ENCODE assay signal across 12 cellular contexts in the genomic region with DNA sequence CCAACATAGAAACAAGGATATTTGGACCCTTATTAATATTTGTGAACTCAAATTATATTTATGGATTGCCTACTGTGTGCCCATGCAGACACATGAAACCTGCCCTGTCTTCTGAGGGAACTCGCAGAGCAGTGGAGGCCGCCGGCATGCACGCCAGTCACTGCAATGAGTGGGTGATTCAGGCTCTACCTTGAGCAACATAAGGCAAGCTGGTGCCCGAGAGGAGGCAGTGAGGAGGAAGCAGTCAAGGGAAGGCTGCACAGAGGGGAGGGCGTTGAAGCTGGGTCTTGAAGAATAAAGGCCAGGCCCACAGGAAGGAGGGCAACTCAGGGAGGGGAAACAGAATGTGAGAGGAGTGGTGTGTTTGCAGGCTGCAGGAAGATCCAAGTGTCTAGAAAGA. TPM values are rescaled to one million over a fixed set of nuclear protein-coding genes. Genes with fewer than 3 reads are reported as not detected.
DNase-seq lines count a peak whose midpoint lies in the region; ATAC-seq, FAIRE-seq and TF ChIP-seq lines count a peak whose summit lies in the region.
"Had no signal": no experiment of that assay in that cellular context is flagged by ENCODE, and none has a peak within 500 bp of the region (broad histone marks: within the 10 kb centered on the region; RNA-seq: fewer than 3 reads in every experiment).

No MANE protein-coding gene starts in this region.

- TF ChIP-seq POLR2A in HCT116 (IDR thresholded peaks at IDR 0.05; ENCODE audit: borderline replicate concordance, extremely low read depth, insufficient read depth, insufficient read length) (no peak), endothelial cell of umbilical vein (IDR thresholded peaks at IDR 0.05; ENCODE audit: low read depth, low read length) (no peak)

- H3K9ac ChIP-seq in HCT116 (ENCODE audit: low read length) = no peak overlapping the region
- no peak overlapping the region for H3K9ac ChIP-seq in endothelial cell of umbilical vein (replicated peaks; ENCODE audit: extremely low read depth, insufficient read depth, low read length)
- H3K9ac ChIP-seq in colonic mucosa (ENCODE audit: low read depth in 2 of 2, low read length in 2 of 2) = no peak overlapping the region

- no peak for TF ChIP-seq RAD21 in HCT116 (IDR thresholded peaks at IDR 0.05; ENCODE audit: low read depth)

- no peaks in the 10 kb centered on the region for H3K79me2 ChIP-seq in HCT116 (ENCODE audit: insufficient read depth, low read length)
- H3K79me2 ChIP-seq in endothelial cell of umbilical vein (ENCODE audit: control insufficient read depth, insufficient read depth, low read length) = no peaks in the 10 kb centered on the region

- H3K4me3 ChIP-seq in HCT116 (replicated peaks in 1 of 2; ENCODE audit: low read depth in 1 of 2, low read length in 2 of 2) = no peak overlapping the region
- no peak overlapping the region for H3K4me3 ChIP-seq in endothelial cell of umbilical vein (replicated peaks in 1 of 3; ENCODE audit: insufficient read depth in 1 of 3, low read depth in 1 of 3, low read length in 3 of 3)
- H3K4me3 ChIP-seq in colonic mucosa = no peak overlapping the region
- H3K4me3 ChIP-seq: pancreas, uterus had no signal

- no peaks in the 10 kb centered on the region for H3K9me1 ChIP-seq in endothelial cell of umbilical vein (replicated peaks; ENCODE audit: control insufficient read depth, extremely low read depth, insufficient read depth, low read length)

- peaks cover 0 to 16% of the 10 kb centered on the region in 2 experiments; a peak in 2 of 4 replicates for H3K4me1 ChIP-seq in HCT116 (ENCODE audit: control insufficient read depth in 1 of 2, insufficient read depth in 2 of 2, low read length in 2 of 2)
- H3K4me1 ChIP-seq in endothelial cell of umbilical vein (ENCODE audit: control insufficient read depth, extremely low read depth, insufficient read depth, low read length) = peaks cover 11% of the 10 kb centered on the region
- no peaks in the 10 kb centered on the region for H3K4me1 ChIP-seq in colonic mucosa
- H3K4me1 ChIP-seq: uterus had no signal

- POLR2A ChIA-PET in HCT116 (lab: Charles Lee) (no interaction called here), endothelial cell of umbilical vein (lab: Charles Lee) (no interaction called here)

- CTCF ChIA-PET in HCT116 (lab: Charles Lee) = no interaction called here
- CTCF ChIA-PET in endothelial cell of umbilical vein (lab: Charles Lee) = no interaction called here

- no peaks in the 10 kb centered on the region for H3K9me3 ChIP-seq in HCT116 (ENCODE audit: control insufficient read depth in 1 of 2, insufficient read depth in 1 of 2, low read depth in 1 of 2, low read length in 2 of 2)
- no peaks in the 10 kb centered on the region for H3K9me3 ChIP-seq in endothelial cell of umbilical vein (replicated peaks; ENCODE audit: control insufficient read depth, insufficient read depth, low read length)
- no peaks in the 10 kb centered on the region for H3K9me3 ChIP-seq in colonic mucosa
- H3K9me3 ChIP-seq: pancreas, uterus had no signal

- no peak for FAIRE-seq in endothelial cell of umbilical vein (lab: Jason Lieb, UNC)
- FAIRE-seq: pancreas had no signal

- intact Hi-C loops in HCT116 (cut with micrococcal nuclease) = loop anchor here (10.0 kb wide), 1 partner anchor 195 kb away; no protein-coding TSS in a partner anchor
- intact Hi-C loops in endothelial cell of umbilical vein (cut with micrococcal nuclease) = loop anchor here (5.0 kb wide), 3 partner anchors 177 to 917 kb away; a partner anchor contains a TSS
- intact Hi-C loops in colonic mucosa (cut with DNase I) = no loop called here

- RAD21 ChIA-PET in HCT116 (lab: Charles Lee; ENCODE audit: low non-redundant PET in 1 of 2, low total read pairs in 2 of 2, uncharacterized antibody in 2 of 2, unreplicated experiment in 2 of 2) = no interaction called here

- dilution Hi-C loops in endothelial cell of umbilical vein (cut with MboI; ENCODE audit: extremely low pct_ligation_motif_present, low sequenced_read_pairs) = no loop called here

- H3K9me2 ChIP-seq in HCT116 (ENCODE audit: insufficient read depth) = no peaks in the 10 kb centered on the region

- TF ChIP-seq CTCF in HCT116 (IDR thresholded peaks at IDR 0.05 in 2 of 3, conservative IDR thresholded peaks at IDR 0.05 in 1 of 3; ENCODE audit: borderline replicate concordance in 1 of 3, insufficient read depth in 1 of 3, low read depth in 2 of 3, low read length in 2 of 3) (no peak), endothelial cell of umbilical vein (IDR thresholded peaks at IDR 0.05; ENCODE audit: extremely low read depth in 1 of 2, insufficient read depth in 1 of 2, low read depth in 1 of 2, low read length in 2 of 2) (peak in 1 of 2 donors; percentile 10), colonic mucosa (IDR thresholded peaks at IDR 0.05) (no peak)

- ATAC-seq in HCT116 = no peak
- ATAC-seq: pancreas had no signal

- H2AFZ ChIP-seq in HCT116 (ENCODE audit: low read depth, low read length, poor library complexity, severe bottlenecking) (peak overlapping the region; percentile 94), endothelial cell of umbilical vein (ENCODE audit: low read depth, low read length) (peak overlapping the region; percentile 64)

- H3K36me3 ChIP-seq in HCT116 (ENCODE audit: control insufficient read depth in 1 of 2, insufficient read depth in 2 of 2, low read length in 2 of 2) = no peaks in the 10 kb centered on the region
- no peaks in the 10 kb centered on the region for H3K36me3 ChIP-seq in endothelial cell of umbilical vein (ENCODE audit: control insufficient read depth in 2 of 2, extremely low read depth in 1 of 2, insufficient read depth in 2 of 2, low read length in 2 of 2)
- H3K36me3 ChIP-seq in colonic mucosa = no peaks in the 10 kb centered on the region
- H3K36me3 ChIP-seq: pancreas, uterus had no signal

- BruUV-seq in HCT116 (replicated peaks; lab: Mats Ljungman, UMichigan) (no TSS peak), endothelial cell of umbilical vein (replicated peaks; lab: Mats Ljungman, UMichigan) (no TSS peak)

- H3K4me2 ChIP-seq in HCT116 (ENCODE audit: low read length) (no peak overlapping the region), endothelial cell of umbilical vein (ENCODE audit: insufficient read depth, low read length) (no peak overlapping the region)

- H4K20me1 ChIP-seq in HCT116 (ENCODE audit: insufficient read depth) = no peaks in the 10 kb centered on the region
- H4K20me1 ChIP-seq in endothelial cell of umbilical vein (replicated peaks; ENCODE audit: control insufficient read depth, extremely low read depth, insufficient read depth, low read length) = no peaks in the 10 kb centered on the region

- no peak overlapping the region for H3K27ac ChIP-seq in HCT116 (ENCODE audit: low read depth, low read length)
- no peak overlapping the region for H3K27ac ChIP-seq in endothelial cell of umbilical vein (ENCODE audit: insufficient read depth, low read depth, low read length)
- H3K27ac ChIP-seq in colonic mucosa = no peak overlapping the region
- H3K27ac ChIP-seq: pancreas, uterus had no signal

- peak; percentile 3 for DNase-seq in A172 (ENCODE audit: low spot score)
- DNase-seq in HCT116 (ENCODE audit: low read depth, low spot score) = no peak
- DNase-seq in SK-N-DZ (ENCODE audit: low spot score) = peak; percentile 34
- peak; percentile 68 for DNase-seq in endothelial cell of umbilical vein (ENCODE audit: low read depth, low spot score)
- DNase-seq in DMS 273 treated with DMSO at 0.1 percent for 48 hours (lab: John Stamatoyannopoulos, UW) = no peak
- no peak for DNase-seq in NK-92 (lab: John Stamatoyannopoulos, UW; ENCODE audit: unreplicated experiment)
- DNase-seq in colonic mucosa = no peak
- no peak for DNase-seq in NCI-H2029 treated with DMSO at 0.1 percent for 48 hours (lab: John Stamatoyannopoulos, UW)
- DNase-seq: NCI-H1417 treated with DMSO at 0.1 percent for 48 hours, pancreas, uterus had no signal

- H3K27me3 ChIP-seq in HCT116 (ENCODE audit: insufficient read depth, low read length) (no peaks in the 10 kb centered on the region), endothelial cell of umbilical vein (ENCODE audit: control insufficient read depth in 2 of 2, insufficient read depth in 2 of 2, low read length in 2 of 2) (no peaks in the 10 kb centered on the region), colonic mucosa (no peaks in the 10 kb centered on the region)
- H3K27me3 ChIP-seq: pancreas, uterus had no signal

TF ChIP-seq in HCT116, 20 proteins besides CTCF, POLR2A, EP300 and RAD21:
- TF ChIP-seq SIN3A (IDR thresholded peaks at IDR 0.05; ENCODE audit: low read depth) = no peak
- TF ChIP-seq, protein P1, sequence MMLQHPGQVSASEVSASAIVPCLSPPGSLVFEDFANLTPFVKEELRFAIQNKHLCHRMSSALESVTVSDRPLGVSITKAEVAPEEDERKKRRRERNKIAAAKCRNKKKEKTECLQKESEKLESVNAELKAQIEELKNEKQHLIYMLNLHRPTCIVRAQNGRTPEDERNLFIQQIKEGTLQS (IDR thresholded peaks at IDR 0.05) = no peak
- TF ChIP-seq ZNF274 (IDR thresholded peaks at IDR 0.05; ENCODE audit: low read depth, low read length) = no peak
- no peak for TF ChIP-seq SP1 (IDR thresholded peaks at IDR 0.05; ENCODE audit: low read depth)

TF ChIP-seq in endothelial cell of umbilical vein, 7 proteins besides CTCF, POLR2A, EP300 and RAD21 (continues in another document):
- TF ChIP-seq GATA2 (IDR thresholded peaks at IDR 0.05; ENCODE audit: insufficient read depth, insufficient read length, low read depth, low read length) = no peak
- no peak for TF ChIP-seq MYC (IDR thresholded peaks at IDR 0.05; ENCODE audit: low read depth, low read length)
- TF ChIP-seq EZH2 (IDR thresholded peaks at IDR 0.05; ENCODE audit: borderline replicate concordance, low read depth, low read length, severe bottlenecking) = no peak
- no peak for TF ChIP-seq JUN (IDR thresholded peaks at IDR 0.05; ENCODE audit: borderline replicate concordance, insufficient read depth, insufficient read length, low read depth)
- TF ChIP-seq FOS (IDR thresholded peaks at IDR 0.05; ENCODE audit: borderline replicate concordance, insufficient read depth, low read length) = no peak
- TF ChIP-seq POLR2AphosphoS5 (IDR thresholded peaks at IDR 0.05; ENCODE audit: insufficient read depth, low read depth, low read length) = no peak

RNA-seq across cellular contexts. Expression of a gene that starts 52.8 kb away (rescaled TPM):
- not detected in 2 replicates for total RNA-seq in A172 (2014; rRNA removed; shearing (Covaris generic))
- not detected for total RNA-seq in HCT116 (2021; ENCODE audit: unreplicated experiment)
- polyA plus RNA-seq in HCT116 (2012) = not detected in 2 replicates
- not detected in 2 replicates for polyA plus RNA-seq in SK-N-DZ (2014; cell fraction: cytosol; rRNA removed)
- not detected in 2 replicates for polyA plus RNA-seq in SK-N-DZ (2014; cell fraction: nucleus; rRNA removed)
- not detected in 2 replicates for total RNA-seq in endothelial cell of umbilical vein
- 0.23 TPM in 1 of 2 replicates, not detected in the other for polyA plus RNA-seq in endothelial cell of umbilical vein
- not detected in 2 replicates for polyA plus RNA-seq in endothelial cell of umbilical vein (2011; cell fraction: cytosol; rRNA removed)
- polyA plus RNA-seq in endothelial cell of umbilical vein (2011; cell fraction: nucleus; rRNA removed) = not detected in 2 replicates
- not detected in 2 replicates for polyA plus RNA-seq in endothelial cell of umbilical vein (2012)
- not detected in 2 replicates for polyA minus RNA-seq in endothelial cell of umbilical vein
- not detected for polyA minus RNA-seq in endothelial cell of umbilical vein (2011; cell fraction: cytosol; rRNA and poly(A)+ RNA removed)
- polyA minus RNA-seq in endothelial cell of umbilical vein (2011; cell fraction: nucleus; rRNA and poly(A)+ RNA removed) = not detected in 2 replicates
- total RNA-seq in colonic mucosa = not detected
- total RNA-seq: pancreas had no signal
- polyA plus RNA-seq: liver, pancreas had no signal

Comparison
In these comparisons a context has a peak if more than half of its experiments do, and no peak if none do; other contexts are left out.
1. DNase-seq: peak in A172 (single experiment), SK-N-DZ (single experiment) and endothelial cell of umbilical vein (single experiment); none in HCT116 (single experiment), DMS 273 treated with DMSO at 0.1 percent for 48 hours (single experiment), NK-92 (single experiment), colonic mucosa (single experiment) and NCI-H2029 treated with DMSO at 0.1 percent for 48 hours (single experiment).